ENCODE assay signal across 10 cellular contexts in genomic region chr17:20935740-20936139, GRCh38.
DNase-seq lines count a peak whose midpoint lies in the region; ATAC-seq and TF ChIP-seq lines count a peak whose summit lies in the region.
"Had no signal": no experiment of that assay in that cellular context is flagged by ENCODE, and none has a peak within 500 bp of the region (broad histone marks: within the 10 kb centered on the region; RNA-seq: fewer than 3 reads in every experiment).

No MANE protein-coding gene starts in this region.

- no peak overlapping the region for H3K27ac ChIP-seq in Panc1 (ENCODE audit: low read length)
- H3K27ac ChIP-seq in esophagus squamous epithelium: peak overlapping the region in 3 of 4 donors; percentile 47 to 62 (median 60)

- peak; percentile 44 for DNase-seq in COLO829 (ENCODE audit: low spot score)
- peak; percentile 35 for DNase-seq in Panc1 (ENCODE audit: low read depth, low spot score)
- DNase-seq in esophagus squamous epithelium (lab: John Stamatoyannopoulos, UW): no peak
- no peak for DNase-seq in posterior cingulate gyrus
- DNase-seq in activated naive CD8-positive, alpha-beta T cell treated with anti-CD3 and anti-CD28 coated beads for 36 hours: no peak
- DNase-seq: mesendoderm, NCI-H2081 had no signal

- H3K4me1 ChIP-seq in Panc1 (ENCODE audit: control insufficient read depth, insufficient read depth, low read length): peaks cover 3% of the 10 kb centered on the region; the same call in 1 of the 2 replicates
- peaks cover 8 to 37% (median 30%) of the 10 kb centered on the region in 3 donors for H3K4me1 ChIP-seq in esophagus squamous epithelium

- no peaks in the 10 kb centered on the region for H3K9me3 ChIP-seq in Panc1 (ENCODE audit: control insufficient read depth, insufficient read depth, low read depth, low read length)
- H3K9me3 ChIP-seq in esophagus squamous epithelium: no peaks in the 10 kb centered on the region

- CTCF ChIA-PET in Panc1 (lab: Charles Lee): no interaction called here

- H3K27me3 Mint-ChIP-seq in nephron (ENCODE audit: low read depth): no peaks in the 10 kb centered on the region
- H3K27me3 Mint-ChIP-seq in activated naive CD8-positive, alpha-beta T cell treated with anti-CD3 and anti-CD28 coated beads for 36 hours: no peaks in the 10 kb centered on the region

- peak overlapping the region; percentile 66 to 93 (median 81) for H3K27ac Mint-ChIP-seq in nephron
- no peak overlapping the region for H3K27ac Mint-ChIP-seq in activated naive CD8-positive, alpha-beta T cell treated with anti-CD3 and anti-CD28 coated beads for 36 hours

- intact Hi-C loops in Panc1 (cut with micrococcal nuclease; ENCODE audit: unreplicated experiment) (no loop called here), esophagus squamous epithelium (cut with DNase I) (no loop called here), posterior cingulate gyrus (cut with DNase I) (no loop called here)

- peaks cover 35% of the 10 kb centered on the region for H3K36me3 Mint-ChIP-seq in nephron (ENCODE audit: low read depth)
- no peaks in the 10 kb centered on the region for H3K36me3 Mint-ChIP-seq in activated naive CD8-positive, alpha-beta T cell treated with anti-CD3 and anti-CD28 coated beads for 36 hours

- ATAC-seq in Panc1 (peak; percentile 53; the same call in 1 of the 2 replicates), HG02973 (IDR thresholded peaks at IDR 0.05; ENCODE audit: unreplicated experiment) (no peak), HG02884 (IDR thresholded peaks at IDR 0.05; ENCODE audit: unreplicated experiment) (no peak)

- H3K4me3 Mint-ChIP-seq in nephron: peak overlapping the region in 1 of 3 experiments; percentile 6
- no peak overlapping the region for H3K4me3 Mint-ChIP-seq in activated naive CD8-positive, alpha-beta T cell treated with anti-CD3 and anti-CD28 coated beads for 36 hours

- H3K9me3 Mint-ChIP-seq in nephron: no peaks in the 10 kb centered on the region
- H3K9me3 Mint-ChIP-seq in activated naive CD8-positive, alpha-beta T cell treated with anti-CD3 and anti-CD28 coated beads for 36 hours: no peaks in the 10 kb centered on the region

- no TSS peak for BruUV-seq in Panc1 (replicated peaks; lab: Mats Ljungman, UMichigan)

- H3K27me3 ChIP-seq in Panc1 (ENCODE audit: control insufficient read depth, insufficient read depth, low read length) (no peaks in the 10 kb centered on the region; the same call in 1 of the 2 replicates), esophagus squamous epithelium (no peaks in the 10 kb centered on the region)

- H3K4me3 ChIP-seq in Panc1 (ENCODE audit: low read depth in 2 of 2, low read length in 2 of 2): no peak overlapping the region
- H3K4me3 ChIP-seq in esophagus squamous epithelium: peak overlapping the region in 1 of 4 donors; percentile 19

- 2 to 7% methylated on average over 2 of the region's 2 CpGs for WGBS in esophagus squamous epithelium, 2 donors

- TF ChIP-seq CTCF in Panc1 (IDR thresholded peaks at IDR 0.05) (no peak), esophagus squamous epithelium (IDR thresholded peaks at IDR 0.05) (no peak), nephron (IDR thresholded peaks at IDR 0.05; ENCODE audit: unreplicated experiment in 3 of 3) (no peak)

- TF ChIP-seq POLR2A in esophagus squamous epithelium (IDR thresholded peaks at IDR 0.05): no peak

- peaks cover 26% of the 10 kb centered on the region for H3K4me1 Mint-ChIP-seq in nephron
- peaks cover 2% of the 10 kb centered on the region for H3K4me1 Mint-ChIP-seq in activated naive CD8-positive, alpha-beta T cell treated with anti-CD3 and anti-CD28 coated beads for 36 hours

- POLR2A ChIA-PET in Panc1 (lab: Charles Lee): interaction anchor here (0.5 kb wide), 1 partner anchor 594 kb away, joined by 3 read pairs; no protein-coding TSS in a partner anchor

- in situ Hi-C loops in Panc1 (cut with HindIII; ENCODE audit: low pct_unique_long_range_greater_than_20kb, low sequenced_read_pairs): no loop called here

- H3K36me3 ChIP-seq in Panc1 (ENCODE audit: control insufficient read depth, insufficient read depth, low read length) (no peaks in the 10 kb centered on the region), esophagus squamous epithelium (no peaks in the 10 kb centered on the region)

Comparison
In these comparisons a context has a peak if more than half of its experiments do, and no peak if none do; other contexts are left out.
1. DNase-seq: peak in COLO829 (single experiment) and Panc1 (single experiment); none in esophagus squamous epithelium (single experiment), posterior cingulate gyrus (0 of 10) and activated naive CD8-positive, alpha-beta T cell treated with anti-CD3 and anti-CD28 coated beads for 36 hours (single experiment).